ENCODE assay signal across 10 cellular contexts in the genomic region with DNA sequence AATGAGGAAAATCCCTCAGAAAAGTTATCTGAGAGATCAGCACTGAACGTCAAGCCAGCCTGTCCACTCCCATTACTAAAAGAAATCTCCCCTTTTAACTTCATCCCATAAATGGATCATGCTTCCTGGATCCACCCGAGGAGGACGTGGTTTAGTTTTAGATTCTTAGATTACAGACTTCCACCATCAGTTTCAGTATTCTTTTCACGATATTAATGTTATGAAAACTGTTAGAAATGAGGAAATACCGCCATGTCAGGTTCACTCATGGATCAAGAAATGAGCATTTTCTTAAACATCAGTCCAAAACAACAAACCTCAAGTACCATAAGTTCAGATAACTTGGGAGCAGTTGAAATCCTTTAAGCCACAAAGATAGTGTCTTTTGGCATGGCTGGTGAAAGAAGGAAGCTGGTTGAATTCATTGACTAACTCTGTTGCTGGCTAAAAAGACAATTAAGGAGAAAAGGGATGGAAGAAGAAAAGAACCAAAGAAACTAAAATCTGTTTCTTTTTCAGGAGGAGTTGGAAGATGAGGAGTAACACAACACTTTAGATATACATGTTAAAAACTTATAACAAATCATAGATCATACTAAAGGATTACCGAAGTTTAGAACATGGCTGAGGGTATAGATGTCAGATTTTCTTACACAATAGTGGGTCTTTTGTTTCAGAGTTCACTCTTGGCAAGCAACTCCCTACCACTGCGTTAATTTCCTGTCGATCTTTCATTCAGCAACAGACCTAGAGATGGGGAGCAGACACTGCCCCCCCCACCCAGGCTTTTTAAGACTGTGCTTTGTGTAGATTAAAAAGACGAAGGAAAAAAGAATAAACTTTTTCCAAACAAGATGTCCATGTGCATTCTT. TPM values are rescaled to one million over a fixed set of nuclear protein-coding genes. Genes with fewer than 3 reads are reported as not detected.
A peak's percentile ranks its signal among the peaks of the same experiment; 100 is the strongest.
DNase-seq lines count a peak whose midpoint lies in the region; ATAC-seq, FAIRE-seq and TF ChIP-seq lines count a peak whose summit lies in the region.
"Had no signal": no experiment of that assay in that cellular context is flagged by ENCODE, and none has a peak within 500 bp of the region (broad histone marks: within the 10 kb centered on the region; RNA-seq: fewer than 3 reads in every experiment).

No MANE protein-coding gene starts in this region.

- H3K4me3 ChIP-seq in adipocyte (ENCODE audit: low read length) (peak overlapping the region; percentile 37), gastroesophageal sphincter (peak overlapping the region in 1 of 2 donors; percentile 7), retinal pigment epithelial cell (ENCODE audit: low read length) (no peak overlapping the region)

- H3K9ac ChIP-seq in adipocyte (ENCODE audit: low read length): peak overlapping the region; percentile 21

- no peak for TF ChIP-seq POLR2A in gastroesophageal sphincter (IDR thresholded peaks at IDR 0.05)

- H3K9me3 ChIP-seq in adipocyte (ENCODE audit: control insufficient read depth, low read length): no peaks in the 10 kb centered on the region
- no peaks in the 10 kb centered on the region for H3K9me3 ChIP-seq in gastroesophageal sphincter

- no peak for TF ChIP-seq EP300 in gastroesophageal sphincter (IDR thresholded peaks at IDR 0.05)

- peak; percentile 26 for FAIRE-seq in GM18507 (lab: Jason Lieb, UNC)

- no peaks in the 10 kb centered on the region for H3K27me3 ChIP-seq in adipocyte (replicated peaks; ENCODE audit: control insufficient read depth, insufficient read depth, low read length)
- no peaks in the 10 kb centered on the region for H3K27me3 ChIP-seq in gastroesophageal sphincter

- WGBS in gastroesophageal sphincter (ENCODE audit: low coverage in 1 of 2), 2 donors: 12 to 20% methylated on average over 7 to 9 of the region's 9 CpGs

- no peak for ATAC-seq in gastroesophageal sphincter
- no peak for ATAC-seq in activated CD4-positive, CD25-positive, alpha-beta regulatory T cell treated with anti-CD3 and anti-CD28 coated beads, Interleukin-2, amount 50 U/mL, for 24 hours

- H3K36me3 ChIP-seq in adipocyte (ENCODE audit: control insufficient read depth, insufficient read depth, low read length, severe bottlenecking) (no peaks in the 10 kb centered on the region), gastroesophageal sphincter (no peaks in the 10 kb centered on the region)

- H3K27ac ChIP-seq in gastroesophageal sphincter: peak overlapping the region; percentile 50 to 60 (median 55)

- TF ChIP-seq CTCF in gastroesophageal sphincter (IDR thresholded peaks at IDR 0.05) (no peak), retinal pigment epithelial cell (conservative IDR thresholded peaks at IDR 0.05; ENCODE audit: low read depth, low read length) (no peak)

- no peak for DNase-seq in GM18507 (ENCODE audit: extremely low spot score, insufficient read length, low read depth)
- DNase-seq in adipocyte (ENCODE audit: low read depth): peak; percentile 53
- DNase-seq in retinal pigment epithelial cell (ENCODE audit: low read depth): peak; percentile 36
- DNase-seq in NCI-H226: no peak
- DNase-seq in NAMALWA (ENCODE audit: low spot score): no peak
- DNase-seq in NCI-H1694 treated with DMSO at 0.1 percent for 48 hours (lab: John Stamatoyannopoulos, UW): no peak
- DNase-seq: CD4-positive, alpha-beta memory T cell; SHP77 had no signal

- H3K4me1 ChIP-seq in adipocyte (ENCODE audit: control insufficient read depth, insufficient read depth, low read length): peaks cover 15% of the 10 kb centered on the region
- H3K4me1 ChIP-seq in gastroesophageal sphincter: peaks cover 4 to 41% (median 12%) of the 10 kb centered on the region in 3 donors

RNA-seq across cellular contexts. Expression of a gene that starts 50.1 kb away (rescaled TPM):
- 100 to 1,000 TPM; 123 to 205 (median 149) TPM for total RNA-seq in gastroesophageal sphincter

Comparison
In these comparisons a context has a peak if more than half of its experiments do, and no peak if none do; other contexts are left out.
1. DNase-seq: peak in adipocyte (single experiment) and retinal pigment epithelial cell (single experiment); none in GM18507 (single experiment), NCI-H226 (single experiment), NAMALWA (single experiment) and NCI-H1694 treated with DMSO at 0.1 percent for 48 hours (single experiment).